In genomic region chr12:104768033-104768432, GRCh38 we compare ENCODE assay signal across 23 cellular contexts.
"Had no signal": no experiment of that assay in that cellular context is flagged by ENCODE, and none has a peak within 500 bp of the region (broad histone marks: within the 10 kb centered on the region; RNA-seq: fewer than 3 reads in every experiment).

No MANE protein-coding gene starts in this region.

- DNase-seq: activated CD4-positive, alpha-beta T cell treated with anti-CD3 and anti-CD28 coated beads for 36 hours; activated CD4-positive, alpha-beta T cell treated with anti-CD3 and anti-CD28 coated beads, Interleukin-2, amount 50 U/mL, for 48 hours; activated CD4-positive, CD25-positive, alpha-beta regulatory T cell; activated CD8-positive, alpha-beta memory T cell treated with anti-CD3 and anti-CD28 coated beads for 24 hours; activated effector memory CD4-positive, alpha-beta T cell treated with anti-CD3 and anti-CD28 coated beads, Interleukin-2, amount 50 U/mL, for 16 hours; activated naive CD4-positive, alpha-beta T cell treated with anti-CD3 and anti-CD28 coated beads for 36 hours; activated naive CD8-positive, alpha-beta T cell treated with anti-CD3 and anti-CD28 coated beads for 36 hours; adrenal gland; aorta; body of pancreas; cortex of kidney; foreskin fibroblast; heart left ventricle; hypothalamus; immature natural killer cell; midbrain; naive thymus-derived CD4-positive, alpha-beta T cell; occipital lobe; stimulated activated CD4-positive, alpha-beta T cell treated with anti-CD3 and anti-CD28 coated beads, Interleukin-1b, Interleukin-23, amount 100 ng/mL, for 48 hours; stimulated activated CD4-positive, alpha-beta T cell treated with anti-CD3 and anti-CD28 coated beads, Interleukin-4, amount 100 ng/mL, for 4 hours; stimulated activated CD8-positive, alpha-beta memory T cell treated with anti-CD3 and anti-CD28 coated beads, Interleukin-4, amount 100 ng/mL, for 48 hours; tibial artery; upper lobe of right lung had no signal
